In the genomic region with DNA sequence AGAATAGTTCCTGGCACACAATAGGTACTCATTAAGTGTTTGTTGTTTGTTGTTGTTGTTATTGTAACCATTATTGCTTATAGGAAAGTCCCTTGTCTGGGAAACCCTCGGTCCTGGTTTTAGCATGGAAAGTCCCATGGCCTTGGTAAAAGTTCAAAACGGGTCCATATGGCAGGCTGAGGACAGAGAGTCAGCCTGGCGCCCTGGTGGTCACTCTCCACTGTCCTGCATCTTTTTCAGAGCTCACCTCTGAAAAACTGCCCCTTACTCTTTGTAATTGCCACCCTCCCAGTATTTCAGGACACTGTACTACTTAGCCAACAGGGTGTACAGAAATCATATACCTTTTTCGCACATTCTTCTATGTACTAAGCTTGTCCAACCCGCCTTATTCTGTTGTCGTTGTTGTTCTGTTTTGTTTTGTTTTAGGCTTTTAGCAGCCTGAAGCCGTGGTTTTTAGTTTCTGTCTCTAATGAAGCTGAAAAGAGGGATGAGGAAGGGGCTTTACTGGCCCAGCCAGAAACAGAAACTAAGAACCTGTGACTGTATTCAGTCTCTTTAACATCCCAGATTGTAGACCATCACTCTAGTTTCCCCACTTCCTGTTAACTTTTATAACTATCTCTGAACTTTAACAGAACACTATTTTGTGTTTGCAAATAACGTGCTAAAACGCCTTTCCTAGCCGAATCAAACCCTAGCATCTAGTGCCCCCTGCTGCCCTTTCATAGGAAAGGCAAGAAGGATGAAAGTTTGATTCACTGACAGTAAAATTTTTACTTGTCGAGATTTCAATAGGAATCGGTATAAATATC, we compare ENCODE assay signal across 8 cellular contexts. TPM values are rescaled to one million over a fixed set of nuclear protein-coding genes. Genes with fewer than 3 reads are reported as not detected.
DNase-seq lines count a peak whose midpoint lies in the region; ATAC-seq, FAIRE-seq and TF ChIP-seq lines count a peak whose summit lies in the region.

No MANE protein-coding gene starts in this region.

- BruUV-seq in Caco-2 (replicated peaks; lab: Mats Ljungman, UMichigan) = no TSS peak

- in situ Hi-C loops in KBM-7 (cut with MboI; ENCODE audit: low pct_unique_long_range_greater_than_20kb, low sequenced_read_pairs) = loop anchor here (10.0 to 25.0 kb wide), 2 partner anchors 249 to 376 kb away; a partner anchor contains a TSS

- H3K36me3 Mint-ChIP-seq in Caco-2 (ENCODE audit: insufficient read depth, unreplicated experiment) = peaks cover 11% of the 10 kb centered on the region
- H3K36me3 Mint-ChIP-seq in activated T-helper 2 cell treated with anti-CD3 and anti-CD28 coated beads, Interferon-gamma antibody, Interleukin-2, Interleukin-4, amounts not matched to agents 10 μg/mL and 5 μg/mL and 100 μg/mL, durations not matched to agents 14 hours and 24 hours and 36 hours (ENCODE audit: low read depth) = peaks cover 8% of the 10 kb centered on the region

- no peaks in the 10 kb centered on the region for H3K4me1 Mint-ChIP-seq in Caco-2 (ENCODE audit: low read depth, unreplicated experiment)
- H3K4me1 Mint-ChIP-seq in activated T-helper 2 cell treated with anti-CD3 and anti-CD28 coated beads, Interferon-gamma antibody, Interleukin-2, Interleukin-4, amounts not matched to agents 10 μg/mL and 5 μg/mL and 100 μg/mL, durations not matched to agents 14 hours and 24 hours and 36 hours (ENCODE audit: low read depth) = peaks cover 14% of the 10 kb centered on the region

- CTCF ChIA-PET in Caco-2 (lab: Charles Lee) = interaction anchor here (0.6 to 3.0 kb wide), 10 partner anchors 11 to 404 kb away, joined by 3 to 19 read pairs (median 4); a partner anchor contains a TSS

- no peak overlapping the region for H3K27ac Mint-ChIP-seq in Caco-2 (ENCODE audit: unreplicated experiment)
- H3K27ac Mint-ChIP-seq in activated T-helper 2 cell treated with anti-CD3 and anti-CD28 coated beads, Interferon-gamma antibody, Interleukin-2, Interleukin-4, amounts not matched to agents 10 μg/mL and 5 μg/mL and 100 μg/mL, durations not matched to agents 14 hours and 24 hours and 36 hours = no peak overlapping the region

- no peaks in the 10 kb centered on the region for H3K9me3 Mint-ChIP-seq in Caco-2 (ENCODE audit: unreplicated experiment)
- no peaks in the 10 kb centered on the region for H3K9me3 Mint-ChIP-seq in activated T-helper 2 cell treated with anti-CD3 and anti-CD28 coated beads, Interferon-gamma antibody, Interleukin-2, Interleukin-4, amounts not matched to agents 10 μg/mL and 5 μg/mL and 100 μg/mL, durations not matched to agents 14 hours and 24 hours and 36 hours

- no peaks in the 10 kb centered on the region for H3K27me3 Mint-ChIP-seq in Caco-2 (ENCODE audit: insufficient read depth, unreplicated experiment)
- H3K27me3 Mint-ChIP-seq in activated T-helper 2 cell treated with anti-CD3 and anti-CD28 coated beads, Interferon-gamma antibody, Interleukin-2, Interleukin-4, amounts not matched to agents 10 μg/mL and 5 μg/mL and 100 μg/mL, durations not matched to agents 14 hours and 24 hours and 36 hours (ENCODE audit: low read depth) = peaks cover 2% of the 10 kb centered on the region

- H3K27me3 ChIP-seq in Caco-2 (replicated peaks; ENCODE audit: control insufficient read depth, insufficient read depth, low read length) = no peaks in the 10 kb centered on the region
- no peaks in the 10 kb centered on the region for H3K27me3 ChIP-seq in Peyer's patch
- H3K27me3 ChIP-seq in gastroesophageal sphincter = no peaks in the 10 kb centered on the region

- WGBS in gastroesophageal sphincter (ENCODE audit: low coverage in 1 of 2), 2 donors = 14 to 24% methylated on average over 12 of the region's 12 CpGs

- intact Hi-C loops in Caco-2 (cut with micrococcal nuclease; ENCODE audit: unreplicated experiment) = loop anchor here (1.0 to 5.0 kb wide), 7 partner anchors 11 to 376 kb away; no protein-coding TSS in a partner anchor
- intact Hi-C loops in activated T-helper 2 cell treated with anti-CD3 and anti-CD28 coated beads, Interferon-gamma antibody, Interleukin-2, Interleukin-4, amounts not matched to agents 10 μg/mL and 5 μg/mL and 100 μg/mL, durations not matched to agents 14 hours and 24 hours and 36 hours (cut with micrococcal nuclease) = loop anchor here (1.0 to 5.0 kb wide), 6 partner anchors 8 to 501 kb away; a partner anchor contains a TSS

- no peak overlapping the region for H3K4me3 Mint-ChIP-seq in Caco-2 (ENCODE audit: unreplicated experiment)
- no peak overlapping the region for H3K4me3 Mint-ChIP-seq in activated T-helper 2 cell treated with anti-CD3 and anti-CD28 coated beads, Interferon-gamma antibody, Interleukin-2, Interleukin-4, amounts not matched to agents 10 μg/mL and 5 μg/mL and 100 μg/mL, durations not matched to agents 14 hours and 24 hours and 36 hours (ENCODE audit: low read depth)

- H3K4me1 ChIP-seq in Caco-2 = no peaks in the 10 kb centered on the region
- H3K4me1 ChIP-seq in Peyer's patch = peaks cover 0 to 31% (median 3%) of the 10 kb centered on the region in 4 donors
- H3K4me1 ChIP-seq in gastroesophageal sphincter = peaks cover 0 to 26% (median 7%) of the 10 kb centered on the region in 3 donors

- peak overlapping the region in 3 of 4 donors; percentile 60 to 77 (median 71) for H3K27ac ChIP-seq in Peyer's patch
- peak overlapping the region in 2 of 4 donors; percentile 80 to 84 for H3K27ac ChIP-seq in gastroesophageal sphincter

- no peak for FAIRE-seq in urothelium cell line (lab: Jason Lieb, UNC)

- TF ChIP-seq POLR2A in Peyer's patch (IDR thresholded peaks at IDR 0.05) = no peak
- TF ChIP-seq POLR2A in gastroesophageal sphincter (IDR thresholded peaks at IDR 0.05) = no peak

- TF ChIP-seq CTCF in Caco-2 (IDR thresholded peaks at IDR 0.05; ENCODE audit: insufficient read depth in 1 of 2, low read depth in 1 of 2, low read length in 1 of 2, severe bottlenecking in 1 of 2, unreplicated experiment in 1 of 2) (peak; percentile 81 to 88), Peyer's patch (IDR thresholded peaks at IDR 0.05) (peak; percentile 65 to 98 (median 93)), gastroesophageal sphincter (IDR thresholded peaks at IDR 0.05) (peak; percentile 84 to 91 (median 88))

- H3K36me3 ChIP-seq in Caco-2 (ENCODE audit: control insufficient read depth, insufficient read depth, low read length) = peaks cover 2% of the 10 kb centered on the region; the same call in 1 of the 2 replicates
- no peaks in the 10 kb centered on the region for H3K36me3 ChIP-seq in Peyer's patch
- no peaks in the 10 kb centered on the region for H3K36me3 ChIP-seq in gastroesophageal sphincter

- POLR2A ChIA-PET in Caco-2 (lab: Charles Lee) = no interaction called here

- H3K4me3 ChIP-seq in Caco-2 (ENCODE audit: low read depth, low read length) (peak overlapping the region; percentile 92), Peyer's patch (peak overlapping the region; percentile 60 to 93 (median 66)), gastroesophageal sphincter (peak overlapping the region; percentile 85 to 87)

- TF ChIP-seq EP300 in gastroesophageal sphincter (IDR thresholded peaks at IDR 0.05) = no peak

- H3K9me3 ChIP-seq in Caco-2 (no peaks in the 10 kb centered on the region), Peyer's patch (no peaks in the 10 kb centered on the region), gastroesophageal sphincter (no peaks in the 10 kb centered on the region)

- ATAC-seq in GM21447 (IDR thresholded peaks at IDR 0.05; ENCODE audit: unreplicated experiment) = peak; percentile 45
- ATAC-seq in gastroesophageal sphincter = peak; percentile 66

- DNase-seq in Caco-2 = peak in 1 of 2 experiments; percentile 56
- DNase-seq in KBM-7 = peak; percentile 78
- DNase-seq in Peyer's patch = peak in 2 of 3 donors; percentile 23 to 76
- peak; percentile 52 for DNase-seq in activated T-helper 2 cell treated with anti-CD3 and anti-CD28 coated beads, Interferon-gamma antibody, Interleukin-2, Interleukin-4, amounts not matched to agents 10 μg/mL and 5 μg/mL and 100 μg/mL, durations not matched to agents 14 hours and 24 hours and 36 hours (ENCODE audit: low spot score)
- DNase-seq in nucleus accumbens (lab: John Stamatoyannopoulos, UW) = peak in 30 of 56 donors; percentile 2 to 68 (median 22)
- peak; percentile 71 for DNase-seq in urothelium cell line (ENCODE audit: low spot score)

RNA-seq across cellular contexts. Expression of a gene that starts 7.6 kb away (rescaled TPM):
- total RNA-seq in Caco-2 (2022) (39.9 and 41.9 TPM in 2 replicates), Peyer's patch (10 to 100 TPM; 12.4 to 56.0 (median 25.3) TPM), gastroesophageal sphincter (10 to 100 TPM; 23.1 to 32.4 (median 26.9) TPM)
- 17.0 and 18.9 TPM in 2 replicates for total RNA-seq in activated T-helper 2 cell treated with anti-CD3 and anti-CD28 coated beads, Interferon-gamma antibody, Interleukin-2, Interleukin-4, amounts not matched to agents 10 μg/mL and 5 μg/mL and 100 μg/mL, durations not matched to agents 14 hours and 24 hours and 36 hours
